In the genomic region with DNA sequence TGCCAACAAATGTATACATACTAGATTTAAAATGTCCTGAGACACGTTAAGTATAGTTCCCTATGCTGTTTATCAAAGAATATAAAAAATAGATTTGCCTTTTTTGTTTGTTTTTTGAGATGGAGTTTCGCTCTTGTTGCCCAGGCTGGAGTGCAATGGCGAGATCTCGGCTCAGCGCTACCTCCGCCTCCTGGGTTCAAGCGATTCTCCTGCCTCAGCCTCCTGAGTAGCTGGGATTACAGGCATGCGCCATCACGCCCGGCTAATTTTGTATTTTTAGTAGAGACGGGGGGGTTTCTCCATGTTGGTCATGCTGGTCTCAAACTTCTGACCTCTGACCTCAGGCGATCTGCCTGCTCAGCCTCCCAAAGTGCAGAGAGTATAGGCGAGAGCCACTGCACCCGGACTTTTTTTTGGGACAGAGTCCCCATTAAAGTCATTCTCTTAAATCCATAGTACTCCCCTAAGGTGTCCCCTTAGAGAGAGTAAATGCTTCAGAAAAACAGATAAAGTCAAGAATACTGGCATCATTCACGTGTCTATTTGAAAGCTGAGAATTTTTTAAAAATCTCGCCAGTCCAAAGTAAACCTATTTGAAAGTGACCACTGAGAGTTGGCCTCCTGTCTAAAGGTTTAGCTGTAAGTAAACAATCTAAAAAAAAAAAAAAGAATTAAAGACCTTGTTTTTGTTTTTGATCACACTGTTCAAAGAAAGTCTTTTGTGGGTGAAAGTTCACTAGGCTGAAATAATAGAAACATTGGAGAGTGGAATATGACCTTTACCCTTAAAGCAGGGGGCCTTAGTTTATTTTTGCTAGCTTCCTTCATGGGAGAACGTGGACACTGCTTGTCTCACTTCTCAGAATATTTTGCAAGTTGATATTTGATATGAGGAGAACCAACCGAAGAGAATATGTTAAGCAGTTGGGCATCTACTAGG, we compare ENCODE assay signal across 29 cellular contexts.
"Had no signal": no experiment of that assay in that cellular context is flagged by ENCODE, and none has a peak within 500 bp of the region (broad histone marks: within the 10 kb centered on the region; RNA-seq: fewer than 3 reads in every experiment).

No MANE protein-coding gene starts in this region.

- H3K27me3 Mint-ChIP-seq: activated CD8-positive, alpha-beta T cell treated with anti-CD3 and anti-CD28 coated beads for 36 hours; activated naive CD4-positive, alpha-beta T cell treated with anti-CD3 and anti-CD28 coated beads, Interleukin-2, amount 10 ng/mL, durations not matched to agents 7 days and 5 days; activated naive CD8-positive, alpha-beta T cell treated with anti-CD3 and anti-CD28 coated beads for 36 hours had no signal

- H3K4me2 ChIP-seq: KMS-11, SK-N-SH had no signal

- H3K9me3 ChIP-seq: breast epithelium, SJCRH30, SK-N-SH had no signal

- DNase-seq: activated CD4-positive, alpha-beta T cell treated with anti-CD3 and anti-CD28 coated beads, Interleukin-2, amount 50 U/mL, for 1 hour; activated CD4-positive, CD25-positive, alpha-beta regulatory T cell; activated CD8-positive, alpha-beta memory T cell treated with anti-CD3 and anti-CD28 coated beads, Interleukin-2, amount 50 U/mL, for 4 hours; activated CD8-positive, alpha-beta T cell treated with anti-CD3 and anti-CD28 coated beads for 36 hours; activated gamma-delta T cell treated with Interleukin-2 at 50 U/mL for 16 hours; activated naive CD4-positive, alpha-beta T cell treated with anti-CD3 and anti-CD28 coated beads, Interleukin-2, amount 10 ng/mL, durations not matched to agents 7 days and 5 days; activated naive CD8-positive, alpha-beta T cell treated with anti-CD3 and anti-CD28 coated beads for 36 hours; activated T-cell treated with anti-CD3 and anti-CD28 coated beads, Interleukin-2, amount 50 U/mL, for 72 hours; caudate nucleus; NCI-H1092 treated with DMSO at 0.1 percent for 48 hours; NCI-H1417 treated with DMSO at 0.1 percent for 48 hours; NCI-H1694; NCI-H2029; NCI-H2107; NCI-H2171 treated with DMSO at 0.1 percent for 48 hours; NCI-H345; NCI-H510A; NCI-H526 treated with DMSO at 0.1 percent for 48 hours; NCI-H82; Right ventricle myocardium superior; SJCRH30; SK-N-SH; T-helper 1 cell had no signal

- H3K27me3 ChIP-seq: breast epithelium, SJCRH30 had no signal

- H3K9ac ChIP-seq: KMS-11, SK-N-SH had no signal

- H3K27ac Mint-ChIP-seq: activated CD8-positive, alpha-beta T cell treated with anti-CD3 and anti-CD28 coated beads for 36 hours; activated naive CD4-positive, alpha-beta T cell treated with anti-CD3 and anti-CD28 coated beads, Interleukin-2, amount 10 ng/mL, durations not matched to agents 7 days and 5 days; activated naive CD8-positive, alpha-beta T cell treated with anti-CD3 and anti-CD28 coated beads for 36 hours; activated T-cell treated with anti-CD3 and anti-CD28 coated beads, Interleukin-2, amount 50 U/mL, for 72 hours; activated T-helper 2 cell treated with anti-CD3 and anti-CD28 coated beads, Interferon-gamma antibody, Interleukin-2, Interleukin-4, amounts not matched to agents 10 μg/mL and 5 μg/mL and 100 μg/mL, durations not matched to agents 14 hours and 24 hours and 36 hours had no signal

- H3K4me3 Mint-ChIP-seq: activated CD8-positive, alpha-beta T cell treated with anti-CD3 and anti-CD28 coated beads for 36 hours; activated naive CD4-positive, alpha-beta T cell treated with anti-CD3 and anti-CD28 coated beads, Interleukin-2, amount 10 ng/mL, durations not matched to agents 7 days and 5 days; activated naive CD8-positive, alpha-beta T cell treated with anti-CD3 and anti-CD28 coated beads for 36 hours; activated T-cell treated with anti-CD3 and anti-CD28 coated beads, Interleukin-2, amount 50 U/mL, for 72 hours had no signal

- H3K4me1 ChIP-seq: breast epithelium, SJCRH30 had no signal

- H3K27ac ChIP-seq: breast epithelium, KMS-11, RWPE1, SJCRH30, VCaP had no signal

- H3K9me3 Mint-ChIP-seq: activated CD8-positive, alpha-beta T cell treated with anti-CD3 and anti-CD28 coated beads for 36 hours; activated naive CD4-positive, alpha-beta T cell treated with anti-CD3 and anti-CD28 coated beads, Interleukin-2, amount 10 ng/mL, durations not matched to agents 7 days and 5 days; activated naive CD8-positive, alpha-beta T cell treated with anti-CD3 and anti-CD28 coated beads for 36 hours; activated T-cell treated with anti-CD3 and anti-CD28 coated beads, Interleukin-2, amount 50 U/mL, for 72 hours; activated T-helper 2 cell treated with anti-CD3 and anti-CD28 coated beads, Interferon-gamma antibody, Interleukin-2, Interleukin-4, amounts not matched to agents 10 μg/mL and 5 μg/mL and 100 μg/mL, durations not matched to agents 14 hours and 24 hours and 36 hours had no signal

- H3K4me3 ChIP-seq: breast epithelium, SJCRH30 had no signal

- H3K4me1 Mint-ChIP-seq: activated naive CD4-positive, alpha-beta T cell treated with anti-CD3 and anti-CD28 coated beads, Interleukin-2, amount 10 ng/mL, durations not matched to agents 7 days and 5 days; activated naive CD8-positive, alpha-beta T cell treated with anti-CD3 and anti-CD28 coated beads for 36 hours had no signal

- H3K36me3 ChIP-seq: breast epithelium had no signal

- ATAC-seq: activated CD8-positive, alpha-beta T cell treated with anti-CD3 and anti-CD28 coated beads for 36 hours; activated T-cell treated with anti-CD3 and anti-CD28 coated beads, Interleukin-2, amount 50 U/mL, for 72 hours; Panc1 had no signal
